In the genomic region with DNA sequence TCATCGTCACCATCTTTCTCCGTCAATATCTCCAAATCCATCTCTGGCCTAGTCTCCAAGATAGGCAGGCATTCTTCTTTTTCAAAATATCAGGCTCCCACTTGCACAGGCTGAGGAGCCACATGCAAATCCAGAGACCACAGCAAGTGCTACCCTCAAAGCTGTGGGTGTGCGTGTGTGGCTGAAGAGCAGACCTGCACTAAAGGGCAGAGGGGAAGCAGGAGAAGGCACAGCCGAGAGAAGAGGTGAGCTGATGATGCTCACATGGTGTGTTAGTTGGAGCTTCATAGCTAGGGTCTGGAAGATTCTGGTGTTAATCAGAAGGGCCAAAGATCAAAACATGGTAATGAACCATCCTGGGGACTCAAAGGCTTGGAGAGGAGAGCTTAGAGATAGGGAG, we compare ENCODE assay signal across 33 cellular contexts. TPM values are rescaled to one million over a fixed set of nuclear protein-coding genes. Genes with fewer than 3 reads are reported as not detected.
"Had no signal": no experiment of that assay in that cellular context is flagged by ENCODE, and none has a peak within 500 bp of the region (broad histone marks: within the 10 kb centered on the region; RNA-seq: fewer than 3 reads in every experiment).

No MANE protein-coding gene starts in this region.

- H3K4me3 Mint-ChIP-seq: activated naive CD8-positive, alpha-beta T cell; endodermal cell; natural killer cell; neural progenitor cell; stimulated activated naive B cell treated with anti-CD40 and anti-IgM and Interleukin-4, amounts not matched to agents 10 μg/mL and 1 μg/mL and 100 μg/mL, for 72 hours; T-helper 1 cell treated with Interleukin-12 subunit alpha and Interleukin-12 subunit beta and Interleukin-4 antibody, amounts not matched to agents 30 μg/mL and 1 μg/mL, for 36 hours; type B pancreatic cell had no signal

- H3K4me1 ChIP-seq: colonic mucosa had no signal

- H3K27ac ChIP-seq: adrenal gland, body of pancreas, colonic mucosa, dorsolateral prefrontal cortex, neural progenitor cell, vagina, VCaP had no signal

- H3K9me3 Mint-ChIP-seq: endodermal cell; natural killer cell; neural progenitor cell; stimulated activated naive B cell treated with anti-CD40 and anti-IgM and Interleukin-4, amounts not matched to agents 10 μg/mL and 1 μg/mL and 100 μg/mL, for 72 hours; T-helper 1 cell treated with Interleukin-12 subunit alpha and Interleukin-12 subunit beta and Interleukin-4 antibody, amounts not matched to agents 30 μg/mL and 1 μg/mL, for 36 hours; type B pancreatic cell had no signal

- H3K36me3 ChIP-seq: adrenal gland, cardiac muscle cell, colonic mucosa, neural progenitor cell, vagina had no signal

- H3K9me3 ChIP-seq: adrenal gland, body of pancreas, colonic mucosa, vagina had no signal

- H3K4me3 ChIP-seq: adrenal gland, body of pancreas, cardiac muscle cell, colonic mucosa, dorsolateral prefrontal cortex, neural progenitor cell, smooth muscle cell, vagina had no signal

- FAIRE-seq: keratinocyte, TTC549 had no signal

- H3K36me3 Mint-ChIP-seq: activated naive CD8-positive, alpha-beta T cell; natural killer cell; neural progenitor cell; stimulated activated naive B cell treated with anti-CD40 and anti-IgM and Interleukin-4, amounts not matched to agents 10 μg/mL and 1 μg/mL and 100 μg/mL, for 72 hours; type B pancreatic cell had no signal

- H3K27me3 ChIP-seq: cardiac muscle cell had no signal

- ATAC-seq: activated CD4-positive, CD25-positive, alpha-beta regulatory T cell treated with anti-CD3 and anti-CD28 coated beads, Interleukin-2, amount 50 U/mL, for 24 hours; body of pancreas; esophagus mucosa; natural killer cell; sciatic nerve had no signal

- H3K27ac Mint-ChIP-seq: activated naive CD8-positive, alpha-beta T cell; endodermal cell; natural killer cell; neural progenitor cell; stimulated activated naive B cell treated with anti-CD40 and anti-IgM and Interleukin-4, amounts not matched to agents 10 μg/mL and 1 μg/mL and 100 μg/mL, for 72 hours; T-helper 1 cell treated with Interleukin-12 subunit alpha and Interleukin-12 subunit beta and Interleukin-4 antibody, amounts not matched to agents 30 μg/mL and 1 μg/mL, for 36 hours; type B pancreatic cell had no signal

- DNase-seq: activated CD4-positive, alpha-beta T cell treated with anti-CD3 and anti-CD28 coated beads for 48 hours; activated CD4-positive, alpha-beta T cell treated with anti-CD3 and anti-CD28 coated beads, Interleukin-2, amount 50 U/mL, for 48 hours; activated CD8-positive, alpha-beta memory T cell treated with anti-CD3 and anti-CD28 coated beads for 24 hours; activated effector memory CD4-positive, alpha-beta T cell treated with Interleukin-2 at 50 U/mL for 16 hours; activated naive CD4-positive, alpha-beta T cell treated with Interleukin-2 at 50 U/mL for 16 hours; adrenal gland; aorta; body of pancreas; cerebellar nuclear complex; colonic mucosa; dorsolateral prefrontal cortex; endodermal cell; head of caudate nucleus; hippocampal formation; midbrain; natural killer cell; stimulated activated CD4-positive, alpha-beta T cell treated with anti-CD3 and anti-CD28 coated beads, Interleukin-1b, Interleukin-23, amount 100 ng/mL, for 48 hours; stimulated activated naive B cell treated with anti-CD40 and anti-IgM and Interleukin-4, amounts not matched to agents 10 μg/mL and 1 μg/mL and 100 μg/mL, for 72 hours; SW 1271; T-helper 9 cell had no signal

RNA-seq across cellular contexts. Expression of a gene that starts 20.3 kb away (rescaled TPM):
- total RNA-seq: natural killer cell had no signal
- polyA plus RNA-seq: keratinocyte had no signal
